In genomic region chr5:6745706-6746217, GRCh38 we compare ENCODE assay signal across 8 cellular contexts. TPM values are rescaled to one million over a fixed set of nuclear protein-coding genes. Genes with fewer than 3 reads are reported as not detected.
DNase-seq lines count a peak whose midpoint lies in the region; ATAC-seq, FAIRE-seq and TF ChIP-seq lines count a peak whose summit lies in the region.

No MANE protein-coding gene starts in this region.

- POLR2A ChIA-PET in activated naive CD8-positive, alpha-beta T cell treated with anti-CD3 and anti-CD28 coated beads, Interleukin-2, amount 10 ng/mL, durations not matched to agents 7 days and 5 days (lab: Charles Lee) = interaction anchor here (1.4 kb wide), 1 partner anchor 112 kb away, joined by 3 read pairs; the partner anchor contains the start of gene SRD5A1
- POLR2A ChIA-PET in WTC11 (lab: Charles Lee) = interaction anchor here (1.0 kb wide), 1 partner anchor 115 kb away, joined by 3 read pairs; no protein-coding TSS in a partner anchor

- peak; percentile 45 for ATAC-seq in activated naive CD8-positive, alpha-beta T cell treated with anti-CD3 and anti-CD28 coated beads, Interleukin-2, amount 10 ng/mL, durations not matched to agents 7 days and 5 days (ENCODE audit: low read depth)
- peak; percentile 61 for ATAC-seq in WTC11

- no peak overlapping the region for H3K4me3 Mint-ChIP-seq in activated naive CD8-positive, alpha-beta T cell treated with anti-CD3 and anti-CD28 coated beads, Interleukin-2, amount 10 ng/mL, durations not matched to agents 7 days and 5 days
- no peak overlapping the region for H3K4me3 Mint-ChIP-seq in activated naive CD8-positive, alpha-beta T cell treated with anti-CD3 and anti-CD28 coated beads for 36 hours
- H3K4me3 Mint-ChIP-seq in WTC11 = no peak overlapping the region

- TF ChIP-seq CTCF in NB4 (IDR thresholded peaks at IDR 0.05; ENCODE audit: low read depth, low read length) = peak; percentile 77
- TF ChIP-seq CTCF in WTC11 (IDR thresholded peaks at IDR 0.05) = 0 out of 2 replicates have a peak, but pooled peaks have one; percentile 34
- peak; percentile 87 for TF ChIP-seq CTCF in retinal pigment epithelial cell (conservative IDR thresholded peaks at IDR 0.05; ENCODE audit: low read depth, low read length)

- no peak for DNase-seq in activated naive CD8-positive, alpha-beta T cell treated with anti-CD3 and anti-CD28 coated beads, Interleukin-2, amount 10 ng/mL, durations not matched to agents 7 days and 5 days
- no peak for DNase-seq in activated naive CD8-positive, alpha-beta T cell treated with anti-CD3 and anti-CD28 coated beads for 36 hours
- DNase-seq in H54 (ENCODE audit: insufficient read length, low spot score) (peak; percentile 63), NB4 (ENCODE audit: low read depth) (peak; percentile 66), WTC11 (ENCODE audit: low spot score) (no peak), glomerular visceral epithelial cell (ENCODE audit: extremely low spot score) (peak; percentile 55), retinal pigment epithelial cell (ENCODE audit: low read depth) (no peak)
- DNase-seq in stimulated activated CD4-positive, alpha-beta T cell treated with anti-CD3 and anti-CD28 coated beads, Interleukin-2, amount 100 ng/mL, for 24 hours = no peak

- CTCF ChIA-PET in WTC11 (lab: Charles Lee) = interaction anchor here (0.6 to 1.7 kb wide), 5 partner anchors 14 to 112 kb away, joined by 3 to 7 read pairs (median 4); partner anchors contain the start of genes NSUN2 and SRD5A1

- peaks cover 26% of the 10 kb centered on the region for H3K36me3 Mint-ChIP-seq in activated naive CD8-positive, alpha-beta T cell treated with anti-CD3 and anti-CD28 coated beads, Interleukin-2, amount 10 ng/mL, durations not matched to agents 7 days and 5 days
- peaks cover 34% of the 10 kb centered on the region for H3K36me3 Mint-ChIP-seq in activated naive CD8-positive, alpha-beta T cell treated with anti-CD3 and anti-CD28 coated beads for 36 hours
- H3K36me3 Mint-ChIP-seq in WTC11 = peaks cover 62% of the 10 kb centered on the region

- TF ChIP-seq POLR2A in H54 (IDR thresholded peaks at IDR 0.05; ENCODE audit: low read depth, low read length) (no peak), NB4 (IDR thresholded peaks at IDR 0.05; ENCODE audit: extremely low read depth, insufficient read length) (no peak)

- peak; percentile 15 for FAIRE-seq in H54 (lab: Jason Lieb, UNC)

- H3K4me3 ChIP-seq in NB4 (ENCODE audit: low read depth, low read length) (no peak overlapping the region), retinal pigment epithelial cell (ENCODE audit: low read length) (no peak overlapping the region)

- H3K27me3 Mint-ChIP-seq in activated naive CD8-positive, alpha-beta T cell treated with anti-CD3 and anti-CD28 coated beads, Interleukin-2, amount 10 ng/mL, durations not matched to agents 7 days and 5 days = no peaks in the 10 kb centered on the region
- H3K27me3 Mint-ChIP-seq in activated naive CD8-positive, alpha-beta T cell treated with anti-CD3 and anti-CD28 coated beads for 36 hours = no peaks in the 10 kb centered on the region
- no peaks in the 10 kb centered on the region for H3K27me3 Mint-ChIP-seq in WTC11 (ENCODE audit: low read depth)

- no peak overlapping the region for H3K27ac Mint-ChIP-seq in activated naive CD8-positive, alpha-beta T cell treated with anti-CD3 and anti-CD28 coated beads, Interleukin-2, amount 10 ng/mL, durations not matched to agents 7 days and 5 days
- H3K27ac Mint-ChIP-seq in activated naive CD8-positive, alpha-beta T cell treated with anti-CD3 and anti-CD28 coated beads for 36 hours = no peak overlapping the region
- H3K27ac Mint-ChIP-seq in WTC11 = no peak overlapping the region

- no peaks in the 10 kb centered on the region for H3K9me3 Mint-ChIP-seq in activated naive CD8-positive, alpha-beta T cell treated with anti-CD3 and anti-CD28 coated beads, Interleukin-2, amount 10 ng/mL, durations not matched to agents 7 days and 5 days
- H3K9me3 Mint-ChIP-seq in activated naive CD8-positive, alpha-beta T cell treated with anti-CD3 and anti-CD28 coated beads for 36 hours = no peaks in the 10 kb centered on the region
- no peaks in the 10 kb centered on the region for H3K9me3 Mint-ChIP-seq in WTC11

- peaks cover 9% of the 10 kb centered on the region for H3K4me1 Mint-ChIP-seq in activated naive CD8-positive, alpha-beta T cell treated with anti-CD3 and anti-CD28 coated beads, Interleukin-2, amount 10 ng/mL, durations not matched to agents 7 days and 5 days
- H3K4me1 Mint-ChIP-seq in activated naive CD8-positive, alpha-beta T cell treated with anti-CD3 and anti-CD28 coated beads for 36 hours = peaks cover 10% of the 10 kb centered on the region
- peaks cover 25% of the 10 kb centered on the region for H3K4me1 Mint-ChIP-seq in WTC11

TF ChIP-seq in WTC11, 78 proteins besides CTCF, POLR2A, EP300 and RAD21:
- TF ChIP-seq AR (CRISPR knock-in tag; IDR thresholded peaks at IDR 0.05) = no peak
- no peak for TF ChIP-seq MLX (CRISPR knock-in tag; IDR thresholded peaks at IDR 0.05)
- TF ChIP-seq ESRRA (CRISPR knock-in tag; IDR thresholded peaks at IDR 0.05; ENCODE audit: borderline replicate concordance) = no peak
- no peak for TF ChIP-seq USF2 (CRISPR knock-in tag; IDR thresholded peaks at IDR 0.05)
- no peak for TF ChIP-seq ZBTB21 (CRISPR knock-in tag; IDR thresholded peaks at IDR 0.05; ENCODE audit: borderline replicate concordance)
- TF ChIP-seq ATF3 (CRISPR knock-in tag; conservative IDR thresholded peaks at IDR 0.05) = no peak
- no peak for TF ChIP-seq SP1 (CRISPR knock-in tag; conservative IDR thresholded peaks at IDR 0.05)
- no peak for TF ChIP-seq GABPB1 (CRISPR knock-in tag; IDR thresholded peaks at IDR 0.05)
- TF ChIP-seq ZNF281 (CRISPR knock-in tag; IDR thresholded peaks at IDR 0.05) = no peak
- no peak for TF ChIP-seq FOXJ3 (CRISPR knock-in tag; IDR thresholded peaks at IDR 0.05; ENCODE audit: borderline replicate concordance)
- no peak for TF ChIP-seq GTF2I (CRISPR knock-in tag; conservative IDR thresholded peaks at IDR 0.05)
TF ChIP-seq in WTC11: peak in this region for 0.

RNA-seq across cellular contexts. Expression of gene TENT4A, which starts 32.5 kb away (rescaled TPM):
- total RNA-seq in activated naive CD8-positive, alpha-beta T cell treated with anti-CD3 and anti-CD28 coated beads, Interleukin-2, amount 10 ng/mL, durations not matched to agents 7 days and 5 days = 10 to 100 TPM; 47.0 to 47.1 TPM
- total RNA-seq in activated naive CD8-positive, alpha-beta T cell treated with anti-CD3 and anti-CD28 coated beads for 36 hours = 10 to 100 TPM; 28.2 to 30.7 TPM
- total RNA-seq in WTC11 (2021) = 28.7 to 29.4 TPM (median 29.2 TPM) in 3 replicates

Comparison
In these comparisons a context has a peak if more than half of its experiments do, and no peak if none do; other contexts are left out.
1. DNase-seq: peak in H54 (single experiment), NB4 (single experiment) and glomerular visceral epithelial cell (single experiment); none in activated naive CD8-positive, alpha-beta T cell treated with anti-CD3 and anti-CD28 coated beads, Interleukin-2, amount 10 ng/mL, durations not matched to agents 7 days and 5 days (single experiment), activated naive CD8-positive, alpha-beta T cell treated with anti-CD3 and anti-CD28 coated beads for 36 hours (single experiment), WTC11 (single experiment), retinal pigment epithelial cell (single experiment) and stimulated activated CD4-positive, alpha-beta T cell treated with anti-CD3 and anti-CD28 coated beads, Interleukin-2, amount 100 ng/mL, for 24 hours (0 of 2).
2. CTCF ChIP-seq: peak in every context shown above with its lines; median percentile 87 in retinal pigment epithelial cell; 77 in NB4; 34 in WTC11.